7 cellular contexts compared by ENCODE assay signal in genomic region chr11:58578136-58578634, GRCh38. TPM values are rescaled to one million over a fixed set of nuclear protein-coding genes. Genes with fewer than 3 reads are reported as not detected.
DNase-seq lines count a peak whose midpoint lies in the region; ATAC-seq and TF ChIP-seq lines count a peak whose summit lies in the region.

No MANE protein-coding gene starts in this region.

- TF ChIP-seq CTCF in osteocyte (IDR thresholded peaks at IDR 0.05) = no peak

- intact Hi-C loops in Right ventricle myocardium superior (cut with DNase I) = loop anchor here (10.0 kb wide), 1 partner anchor 97 kb away; no protein-coding TSS in a partner anchor

- WGBS in adipose tissue, 3 donors = 0% methylated on average over 33 of the region's 33 CpGs
- under 1% methylated on average over 33 of the region's 33 CpGs for WGBS in thymus

- H3K27ac ChIP-seq in adipose tissue (ENCODE audit: low read depth, low read length) (peak overlapping the region; percentile 81), thymus (ENCODE audit: low read depth) (peak overlapping the region; percentile 100)

- peak overlapping the region; percentile 99 for H3K27ac Mint-ChIP-seq in osteocyte (ENCODE audit: unreplicated experiment)

- ATAC-seq in GM19324 (IDR thresholded peaks at IDR 0.05; ENCODE audit: low FRiP score, unreplicated experiment) (peak; percentile 50), Right ventricle myocardium superior (ENCODE audit: poor library complexity) (peak; percentile 80)

- DNase-seq in NCI-H1417 treated with DMSO at 0.1 percent for 48 hours (lab: John Stamatoyannopoulos, UW) = peak; percentile 98
- peak; percentile 97 to 100 for DNase-seq in SW 1271 (lab: John Stamatoyannopoulos, UW)
- DNase-seq in Right ventricle myocardium superior = peak; percentile 95
- DNase-seq in osteocyte (ENCODE audit: extremely low spot score, unreplicated experiment) = peak; percentile 98

- H3K27me3 Mint-ChIP-seq in osteocyte (ENCODE audit: unreplicated experiment) = no peaks in the 10 kb centered on the region

- peak overlapping the region; percentile 99 for H3K4me3 Mint-ChIP-seq in osteocyte (ENCODE audit: unreplicated experiment)

- H3K36me3 ChIP-seq in thymus (ENCODE audit: control insufficient read depth, insufficient read depth) = no peaks in the 10 kb centered on the region

- H3K4me3 ChIP-seq in thymus (ENCODE audit: low read length) = peak overlapping the region; percentile 95

- no peaks in the 10 kb centered on the region for H3K9me3 Mint-ChIP-seq in osteocyte (ENCODE audit: unreplicated experiment)

- no peaks in the 10 kb centered on the region for H3K36me3 Mint-ChIP-seq in osteocyte (ENCODE audit: unreplicated experiment)

- H3K9me3 ChIP-seq in thymus (ENCODE audit: control insufficient read depth) = no peaks in the 10 kb centered on the region

- no peaks in the 10 kb centered on the region for H3K27me3 ChIP-seq in thymus (ENCODE audit: control insufficient read depth, insufficient read depth)

- H3K4me1 ChIP-seq in thymus (ENCODE audit: control insufficient read depth, insufficient read depth, low read length) = peaks cover 19% of the 10 kb centered on the region

- H3K4me1 Mint-ChIP-seq in osteocyte (ENCODE audit: unreplicated experiment) = peaks cover 53% of the 10 kb centered on the region

RNA-seq across cellular contexts. Expression of gene ZFP91, which starts 0.7 kb away (rescaled TPM):
- polyA plus RNA-seq in adipose tissue = 10 to 100 TPM; 10.8 to 31.7 (median 23.8) TPM
- total RNA-seq in Right ventricle myocardium superior = 57.3 TPM
- total RNA-seq in osteocyte = 55.4 and 56.7 TPM in 2 replicates
- polyA plus RNA-seq in thymus = 20.2 TPM

RNA-seq across cellular contexts. Expression of gene LPXN, which starts 2.5 kb away (rescaled TPM):
- polyA plus RNA-seq in adipose tissue (1 to 10 TPM; 3.3 to 7.5 (median 5.6) TPM), thymus (58.8 TPM)
- total RNA-seq in Right ventricle myocardium superior (3.1 TPM), osteocyte (6.2 and 7.3 TPM in 2 replicates)

RNA-seq across cellular contexts. Expression of gene CNTF, which starts 44.3 kb away (rescaled TPM):
- under 1 TPM; 0.16 to 0.64 (median 0.56) TPM for polyA plus RNA-seq in adipose tissue
- 0.73 TPM for total RNA-seq in Right ventricle myocardium superior
- 1.1 and 1.6 TPM in 2 replicates for total RNA-seq in osteocyte
- polyA plus RNA-seq in thymus = 0.16 TPM

Comparison
In these comparisons a context has a peak if more than half of its experiments do, and no peak if none do; other contexts are left out.
1. Peak in every context shown above with its lines: DNase-seq, ATAC-seq, H3K4me3 ChIP-seq and H3K27ac ChIP-seq.